Comparison of ENCODE assay signal across 27 cellular contexts in genomic region chr10:52459097-52459496, GRCh38.
"Had no signal": no experiment of that assay in that cellular context is flagged by ENCODE, and none has a peak within 500 bp of the region (broad histone marks: within the 10 kb centered on the region; RNA-seq: fewer than 3 reads in every experiment).

No MANE protein-coding gene starts in this region.

- H3K9me3 ChIP-seq: ascending aorta, Peyer's patch, SJCRH30 had no signal

- H3K4me1 Mint-ChIP-seq: activated naive CD4-positive, alpha-beta T cell treated with anti-CD3 and anti-CD28 coated beads, Interleukin-2, amount 50 U/mL, for 24 hours had no signal

- H3K27ac Mint-ChIP-seq: activated CD8-positive, alpha-beta T cell treated with anti-CD3 and anti-CD28 coated beads, Interleukin-2, amount 10 ng/mL, durations not matched to agents 7 days and 5 days; activated naive CD4-positive, alpha-beta T cell treated with anti-CD3 and anti-CD28 coated beads, Interleukin-2, amount 50 U/mL, for 24 hours; T-helper 1 cell treated with Interleukin-12 subunit alpha and Interleukin-12 subunit beta and Interleukin-4 antibody, amounts not matched to agents 30 μg/mL and 1 μg/mL, for 36 hours; WTC11 had no signal

- H3K27ac ChIP-seq: ascending aorta, brain microvascular endothelial cell, Peyer's patch, RWPE1, SJCRH30 had no signal

- H3K27me3 Mint-ChIP-seq: activated naive CD4-positive, alpha-beta T cell treated with anti-CD3 and anti-CD28 coated beads, Interleukin-2, amount 50 U/mL, for 24 hours had no signal

- FAIRE-seq: K562 had no signal

- H3K4me3 ChIP-seq: ascending aorta, K562, Peyer's patch, SJCRH30 had no signal

- H3K36me3 Mint-ChIP-seq: activated naive CD4-positive, alpha-beta T cell treated with anti-CD3 and anti-CD28 coated beads, Interleukin-2, amount 50 U/mL, for 24 hours; WTC11 had no signal

- ATAC-seq: activated CD8-positive, alpha-beta T cell treated with anti-CD3 and anti-CD28 coated beads, Interleukin-2, amount 10 ng/mL, durations not matched to agents 7 days and 5 days; K562; WTC11 had no signal

- H3K27me3 ChIP-seq: ascending aorta, brain microvascular endothelial cell, Peyer's patch, SJCRH30 had no signal

- H3K36me3 ChIP-seq: ascending aorta, brain microvascular endothelial cell, Peyer's patch, SJCRH30 had no signal

- DNase-seq: activated CD4-positive, alpha-beta T cell treated with anti-CD3 and anti-CD28 coated beads for 48 hours; activated CD4-positive, alpha-beta T cell treated with anti-CD3 and anti-CD28 coated beads, Interleukin-2, amount 50 U/mL, for 4 hours; activated CD4-positive, CD25-positive, alpha-beta regulatory T cell treated with anti-CD3 and anti-CD28 coated beads, Interleukin-2, amount 50 U/mL, for 72 hours; activated CD8-positive, alpha-beta memory T cell treated with anti-CD3 and anti-CD28 coated beads, Interleukin-2, amount 50 U/mL, for 48 hours; activated CD8-positive, alpha-beta T cell treated with anti-CD3 and anti-CD28 coated beads, Interleukin-2, amount 10 ng/mL, durations not matched to agents 7 days and 5 days; activated naive CD4-positive, alpha-beta T cell; activated T-cell treated with anti-CD3 and anti-CD28 coated beads, Interleukin-2, amount 50 U/mL, for 1 hour; amniotic stem cell; brain microvascular endothelial cell; cerebellar nuclear complex; Kasumi-1; NCI-H146; NCI-H187 treated with DMSO at 0.1 percent for 48 hours; NCI-H2171; NCI-H226; NCI-H526 treated with DMSO at 0.1 percent for 48 hours; NCI-H82; Peyer's patch; Right ventricle myocardium superior; SJCRH30; T-helper 9 cell had no signal

- H3K4me1 ChIP-seq: ascending aorta, Peyer's patch, SJCRH30 had no signal

- H3K4me3 Mint-ChIP-seq: activated CD8-positive, alpha-beta T cell treated with anti-CD3 and anti-CD28 coated beads, Interleukin-2, amount 10 ng/mL, durations not matched to agents 7 days and 5 days; activated naive CD4-positive, alpha-beta T cell treated with anti-CD3 and anti-CD28 coated beads, Interleukin-2, amount 50 U/mL, for 24 hours; T-helper 1 cell treated with Interleukin-12 subunit alpha and Interleukin-12 subunit beta and Interleukin-4 antibody, amounts not matched to agents 30 μg/mL and 1 μg/mL, for 36 hours; WTC11 had no signal

- H3K9me3 Mint-ChIP-seq: activated naive CD4-positive, alpha-beta T cell treated with anti-CD3 and anti-CD28 coated beads, Interleukin-2, amount 50 U/mL, for 24 hours; T-helper 1 cell treated with Interleukin-12 subunit alpha and Interleukin-12 subunit beta and Interleukin-4 antibody, amounts not matched to agents 30 μg/mL and 1 μg/mL, for 36 hours; WTC11 had no signal
